22 cellular contexts compared by ENCODE assay signal in the genomic region with DNA sequence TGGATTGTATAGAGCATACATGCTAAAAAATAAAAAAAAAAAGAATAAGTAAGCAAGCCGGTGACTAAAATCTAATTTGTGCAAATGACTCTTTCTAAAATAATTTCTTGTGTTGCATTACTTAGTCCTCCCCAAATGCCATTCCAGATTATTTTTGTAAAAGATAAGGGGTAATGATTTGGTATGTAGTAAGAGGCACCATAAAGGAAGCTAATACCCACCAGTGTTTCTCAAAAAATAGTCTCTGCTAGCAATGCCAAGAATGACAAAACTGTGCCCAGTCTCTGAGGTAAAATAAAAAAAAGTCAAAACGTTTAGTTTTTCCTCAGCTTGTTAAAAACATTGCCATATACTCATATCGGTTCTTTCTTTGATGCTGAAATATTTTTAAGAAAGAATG. TPM values are rescaled to one million over a fixed set of nuclear protein-coding genes. Genes with fewer than 3 reads are reported as not detected.
DNase-seq lines count a peak whose midpoint lies in the region; ATAC-seq and TF ChIP-seq lines count a peak whose summit lies in the region.
"Had no signal": no experiment of that assay in that cellular context is flagged by ENCODE, and none has a peak within 500 bp of the region (broad histone marks: within the 10 kb centered on the region; RNA-seq: fewer than 3 reads in every experiment).

No MANE protein-coding gene starts in this region.

- peak overlapping the region; percentile 10 for H3K27ac Mint-ChIP-seq in CD8-positive, alpha-beta T cell
- no peak overlapping the region for H3K27ac Mint-ChIP-seq in neural crest cell (ENCODE audit: unreplicated experiment)
- no peak overlapping the region for H3K27ac Mint-ChIP-seq in activated CD4-positive, alpha-beta memory T cell treated with anti-CD3 and anti-CD28 coated beads, Interleukin-2, amount 10 ng/mL, durations not matched to agents 7 days and 5 days
- H3K27ac Mint-ChIP-seq: stimulated activated naive B cell treated with anti-CD40 and anti-IgM and Interleukin-4, amounts not matched to agents 10 μg/mL and 1 μg/mL and 100 μg/mL, for 72 hours had no signal

- H3K9me3 Mint-ChIP-seq in CD8-positive, alpha-beta T cell = no peaks in the 10 kb centered on the region
- peaks cover 5% of the 10 kb centered on the region for H3K9me3 Mint-ChIP-seq in neural crest cell
- H3K9me3 Mint-ChIP-seq in activated CD4-positive, alpha-beta memory T cell treated with anti-CD3 and anti-CD28 coated beads, Interleukin-2, amount 10 ng/mL, durations not matched to agents 7 days and 5 days = no peaks in the 10 kb centered on the region
- H3K9me3 Mint-ChIP-seq: central memory CD8-positive, alpha-beta T cell had no signal

- H4K20me1 ChIP-seq in Loucy (ENCODE audit: insufficient read depth, low read length, poor library complexity, severe bottlenecking) = peaks cover 7% of the 10 kb centered on the region

- no peak for TF ChIP-seq CTCF in CD8-positive, alpha-beta T cell (IDR thresholded peaks at IDR 0.05)
- no peak for TF ChIP-seq CTCF in Loucy (conservative IDR thresholded peaks at IDR 0.05; ENCODE audit: low read length)
- TF ChIP-seq CTCF in ascending aorta (IDR thresholded peaks at IDR 0.05) = no peak
- no peak for TF ChIP-seq CTCF in neural crest cell (conservative IDR thresholded peaks at IDR 0.05)
- TF ChIP-seq CTCF in vagina (IDR thresholded peaks at IDR 0.05) = no peak

- no peak overlapping the region for H3K4me3 Mint-ChIP-seq in CD8-positive, alpha-beta T cell
- H3K4me3 Mint-ChIP-seq in neural crest cell = peak overlapping the region; percentile 76
- H3K4me3 Mint-ChIP-seq in activated CD4-positive, alpha-beta memory T cell treated with anti-CD3 and anti-CD28 coated beads, Interleukin-2, amount 10 ng/mL, durations not matched to agents 7 days and 5 days = no peak overlapping the region
- H3K4me3 Mint-ChIP-seq: central memory CD8-positive, alpha-beta T cell; stimulated activated naive B cell treated with anti-CD40 and anti-IgM and Interleukin-4, amounts not matched to agents 10 μg/mL and 1 μg/mL and 100 μg/mL, for 72 hours had no signal

- H3K27me3 Mint-ChIP-seq in CD8-positive, alpha-beta T cell (ENCODE audit: low read depth) = no peaks in the 10 kb centered on the region
- H3K27me3 Mint-ChIP-seq in neural crest cell (ENCODE audit: low read depth) = no peaks in the 10 kb centered on the region
- H3K27me3 Mint-ChIP-seq in activated CD4-positive, alpha-beta memory T cell treated with anti-CD3 and anti-CD28 coated beads, Interleukin-2, amount 10 ng/mL, durations not matched to agents 7 days and 5 days = no peaks in the 10 kb centered on the region
- H3K27me3 Mint-ChIP-seq: central memory CD8-positive, alpha-beta T cell; stimulated activated naive B cell treated with anti-CD40 and anti-IgM and Interleukin-4, amounts not matched to agents 10 μg/mL and 1 μg/mL and 100 μg/mL, for 72 hours had no signal

- H3K9me2 ChIP-seq in Loucy (replicated peaks; ENCODE audit: low read depth, low read length) = no peaks in the 10 kb centered on the region

- H3F3A ChIP-seq in Loucy (ENCODE audit: low read depth) = no peaks in the 10 kb centered on the region; the same call in 1 of the 2 replicates

- H3K27me3 ChIP-seq in CD8-positive, alpha-beta T cell (ENCODE audit: insufficient read depth, low read length) = no peaks in the 10 kb centered on the region
- no peaks in the 10 kb centered on the region for H3K27me3 ChIP-seq in Loucy (ENCODE audit: insufficient read depth, low read length, poor library complexity, severe bottlenecking)
- H3K27me3 ChIP-seq in ascending aorta = no peaks in the 10 kb centered on the region
- H3K27me3 ChIP-seq in vagina = no peaks in the 10 kb centered on the region

- peaks cover 59% of the 10 kb centered on the region for H3K4me1 Mint-ChIP-seq in CD8-positive, alpha-beta T cell (ENCODE audit: low read depth)
- peaks cover 32% of the 10 kb centered on the region for H3K4me1 Mint-ChIP-seq in neural crest cell
- H3K4me1 Mint-ChIP-seq in activated CD4-positive, alpha-beta memory T cell treated with anti-CD3 and anti-CD28 coated beads, Interleukin-2, amount 10 ng/mL, durations not matched to agents 7 days and 5 days = peaks cover 59% of the 10 kb centered on the region

- no peak for DNase-seq in CD8-positive, alpha-beta T cell
- DNase-seq in ascending aorta (ENCODE audit: low spot score in 2 of 2) (no peak), neural crest cell (ENCODE audit: low read depth, low spot score) (no peak), NCI-H226 (no peak), vagina (ENCODE audit: extremely low spot score in 2 of 2) (no peak)
- no peak for DNase-seq in activated CD4-positive, alpha-beta memory T cell treated with anti-CD3 and anti-CD28 coated beads, Interleukin-2, amount 10 ng/mL, durations not matched to agents 7 days and 5 days
- DNase-seq: activated CD4-positive, alpha-beta T cell treated with anti-CD3 and anti-CD28 coated beads, Interleukin-2, amount 50 U/mL, for 4 hours; activated CD8-positive, alpha-beta memory T cell treated with anti-CD3 and anti-CD28 coated beads, Interleukin-2, amount 50 U/mL, for 48 hours; foreskin melanocyte; GDM1; H9; left ventricle myocardium inferior; NCI-H1694 treated with DMSO at 0.1 percent for 48 hours; NCI-H774; stimulated activated CD4-positive, alpha-beta T cell treated with anti-CD3 and anti-CD28 coated beads, Interleukin-1b, Interleukin-23, amount 100 ng/mL, for 48 hours; stimulated activated naive B cell treated with anti-CD40 and anti-IgM and Interleukin-4, amounts not matched to agents 10 μg/mL and 1 μg/mL and 100 μg/mL, for 72 hours had no signal

- H3K36me3 ChIP-seq in CD8-positive, alpha-beta T cell (ENCODE audit: insufficient read depth, low read length) = no peaks in the 10 kb centered on the region
- H3K36me3 ChIP-seq in Loucy (ENCODE audit: insufficient read depth, low read length) (no peaks in the 10 kb centered on the region), ascending aorta (peaks cover 0 to 9% of the 10 kb centered on the region in 2 donors), vagina (peaks cover 0 to 16% of the 10 kb centered on the region in 2 donors)
- H3K36me3 ChIP-seq: prostate gland had no signal

- peak overlapping the region; percentile 84 for H3K9ac ChIP-seq in Loucy (ENCODE audit: low read depth, low read length, poor library complexity, severe bottlenecking)

- POLR2A ChIA-PET in CD8-positive, alpha-beta T cell (lab: Charles Lee) = interaction anchor here (0.7 kb wide), 1 partner anchor 259 kb away, joined by 4 read pairs; no protein-coding TSS in a partner anchor
- POLR2A ChIA-PET in activated CD4-positive, alpha-beta memory T cell treated with anti-CD3 and anti-CD28 coated beads, Interleukin-2, amount 10 ng/mL, durations not matched to agents 7 days and 5 days (lab: Charles Lee) = no interaction called here

- ATAC-seq in CD8-positive, alpha-beta T cell = no peak
- ATAC-seq in GM19351 (IDR thresholded peaks at IDR 0.05; ENCODE audit: unreplicated experiment) = no peak
- ATAC-seq: Panc1; stimulated activated naive B cell treated with anti-CD40 and anti-IgM and Interleukin-4, amounts not matched to agents 10 μg/mL and 1 μg/mL and 100 μg/mL, for 72 hours had no signal

- H2AFZ ChIP-seq in Loucy (ENCODE audit: low read length) = no peak overlapping the region

- CTCF ChIA-PET in CD8-positive, alpha-beta T cell (lab: Charles Lee) = interaction anchor here (0.6 to 1.0 kb wide), 2 partner anchors 11 to 22 kb away, joined by 3 read pairs; no protein-coding TSS in a partner anchor
- CTCF ChIA-PET in activated CD4-positive, alpha-beta memory T cell treated with anti-CD3 and anti-CD28 coated beads, Interleukin-2, amount 10 ng/mL, durations not matched to agents 7 days and 5 days (lab: Charles Lee) = interaction anchor here (0.6 kb wide), 1 partner anchor 237 kb away, joined by 3 read pairs; no protein-coding TSS in a partner anchor

- peaks cover 40% of the 10 kb centered on the region for H3K79me2 ChIP-seq in Loucy (ENCODE audit: insufficient read depth, low read length)

- no peaks in the 10 kb centered on the region for H3K9me3 ChIP-seq in CD8-positive, alpha-beta T cell (ENCODE audit: low read length)
- H3K9me3 ChIP-seq in Loucy (ENCODE audit: insufficient read depth, low read depth, low read length) (no peaks in the 10 kb centered on the region), ascending aorta (no peaks in the 10 kb centered on the region), vagina (no peaks in the 10 kb centered on the region)
- H3K9me3 ChIP-seq: prostate gland had no signal

- H3K4me2 ChIP-seq in Loucy (ENCODE audit: low read depth, low read length, poor library complexity, severe bottlenecking) = peak overlapping the region; percentile 99

- H3K36me3 Mint-ChIP-seq in CD8-positive, alpha-beta T cell = peaks cover 48% of the 10 kb centered on the region
- peaks cover 12% of the 10 kb centered on the region for H3K36me3 Mint-ChIP-seq in neural crest cell (ENCODE audit: low read depth)
- H3K36me3 Mint-ChIP-seq in activated CD4-positive, alpha-beta memory T cell treated with anti-CD3 and anti-CD28 coated beads, Interleukin-2, amount 10 ng/mL, durations not matched to agents 7 days and 5 days (ENCODE audit: low read depth) = peaks cover 52% of the 10 kb centered on the region

- H3K4me1 ChIP-seq in CD8-positive, alpha-beta T cell (ENCODE audit: insufficient read depth, low read length) = peaks cover 26% of the 10 kb centered on the region
- peaks cover 54% of the 10 kb centered on the region for H3K4me1 ChIP-seq in Loucy (ENCODE audit: insufficient read depth, low read length, poor library complexity, severe bottlenecking)
- peaks cover 0 to 31% of the 10 kb centered on the region in 2 donors for H3K4me1 ChIP-seq in ascending aorta
- H3K4me1 ChIP-seq in vagina = peaks cover 38% of the 10 kb centered on the region

- intact Hi-C loops in CD8-positive, alpha-beta T cell (cut with DNase I, micrococcal nuclease) = loop anchor here (10.0 kb wide), 3 partner anchors 717 to 1613 kb away; a partner anchor contains a TSS
- intact Hi-C loops in ascending aorta (cut with DNase I) (no loop called here), vagina (cut with DNase I) (loop anchor here (1.0 kb wide), 1 partner anchor 21 kb away; no protein-coding TSS in a partner anchor)

- no peak overlapping the region for H3K4me3 ChIP-seq in CD8-positive, alpha-beta T cell (ENCODE audit: low read depth, low read length)
- H3K4me3 ChIP-seq in Loucy (ENCODE audit: low read length, poor library complexity, severe bottlenecking) = peak overlapping the region; percentile 87
- peak overlapping the region in 1 of 2 donors; percentile 44 for H3K4me3 ChIP-seq in ascending aorta
- no peak overlapping the region for H3K4me3 ChIP-seq in vagina
- H3K4me3 ChIP-seq: prostate gland, skin epidermis had no signal

- H3K27ac ChIP-seq in CD8-positive, alpha-beta T cell (ENCODE audit: low read depth, low read length) = no peak overlapping the region
- H3K27ac ChIP-seq in ascending aorta (peak overlapping the region; percentile 42 to 63), vagina (no peak overlapping the region)
- H3K27ac ChIP-seq: prostate gland, skin epidermis had no signal

- TF ChIP-seq POLR2A in vagina (IDR thresholded peaks at IDR 0.05) = no peak

RNA-seq across cellular contexts. Expression of a gene that starts 2.7 kb away (rescaled TPM):
- total RNA-seq in CD8-positive, alpha-beta T cell = 10 to 100 TPM; 13.7 to 15.8 TPM
- total RNA-seq in ascending aorta = 42.6 TPM
- total RNA-seq in neural crest cell = 55.1 and 55.7 TPM in 2 replicates
- total RNA-seq in vagina = 22.1 TPM
- total RNA-seq in activated CD4-positive, alpha-beta memory T cell treated with anti-CD3 and anti-CD28 coated beads, Interleukin-2, amount 10 ng/mL, durations not matched to agents 7 days and 5 days = 10 to 100 TPM; 63.4 to 63.6 TPM

RNA-seq across cellular contexts. Expression of a gene that starts 5.2 kb away (rescaled TPM):
- 10 to 100 TPM; 23.2 to 24.4 TPM for total RNA-seq in CD8-positive, alpha-beta T cell
- 37.7 TPM for total RNA-seq in ascending aorta
- total RNA-seq in neural crest cell = 29.5 and 30.2 TPM in 2 replicates
- total RNA-seq in vagina = 59.2 TPM
- 10 to 100 TPM; 19.7 to 19.8 TPM for total RNA-seq in activated CD4-positive, alpha-beta memory T cell treated with anti-CD3 and anti-CD28 coated beads, Interleukin-2, amount 10 ng/mL, durations not matched to agents 7 days and 5 days

RNA-seq across cellular contexts. Expression of a gene that starts 23.4 kb away (rescaled TPM):
- 100 to 1,000 TPM; 150 to 170 TPM for total RNA-seq in CD8-positive, alpha-beta T cell
- total RNA-seq in ascending aorta (42.6 TPM), neural crest cell (183 and 187 TPM in 2 replicates), vagina (47.1 TPM)
- total RNA-seq in activated CD4-positive, alpha-beta memory T cell treated with anti-CD3 and anti-CD28 coated beads, Interleukin-2, amount 10 ng/mL, durations not matched to agents 7 days and 5 days = 10 to 100 TPM; 81.6 to 85.4 TPM

Comparison
In these comparisons a context has a peak if more than half of its experiments do, and no peak if none do; other contexts are left out.
1. H3K27ac ChIP-seq: peak in ascending aorta (2 of 2); none in CD8-positive, alpha-beta T cell (single experiment) and vagina (single experiment).